In the genomic region with DNA sequence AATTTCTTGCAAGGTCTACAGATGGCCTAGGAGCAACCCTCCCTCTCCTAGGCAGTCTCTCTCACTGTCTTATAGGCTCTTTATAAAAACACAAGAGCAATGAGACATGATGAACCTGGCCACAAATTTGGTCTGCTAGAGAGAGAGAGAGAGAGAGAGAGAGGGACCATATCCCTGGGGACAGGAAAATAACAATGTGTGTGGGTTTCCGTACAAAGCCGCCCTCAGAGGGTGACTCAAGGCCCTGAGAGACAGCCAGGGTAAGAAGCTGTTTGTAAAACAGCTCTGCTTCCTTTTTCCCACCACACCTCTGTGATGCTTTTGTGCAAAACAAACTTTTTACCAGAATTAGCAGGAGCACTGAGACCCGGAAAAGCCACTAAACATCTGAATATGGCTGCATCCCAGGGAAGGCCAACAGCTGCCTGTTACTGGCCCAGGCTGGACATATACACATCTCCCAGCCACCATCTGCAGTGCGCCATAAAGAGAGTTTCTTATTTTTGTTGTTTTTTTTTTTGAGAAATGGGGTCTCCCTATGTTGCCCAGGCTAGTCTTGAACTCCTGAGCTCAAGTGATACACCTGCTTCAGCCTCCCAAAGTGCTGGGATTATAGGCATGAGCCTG, we compare ENCODE assay signal across 9 cellular contexts. TPM values are rescaled to one million over a fixed set of nuclear protein-coding genes. Genes with fewer than 3 reads are reported as not detected.
A peak's percentile ranks its signal among the peaks of the same experiment; 100 is the strongest.
DNase-seq lines count a peak whose midpoint lies in the region; ATAC-seq and TF ChIP-seq lines count a peak whose summit lies in the region.
"Had no signal": no experiment of that assay in that cellular context is flagged by ENCODE, and none has a peak within 500 bp of the region (broad histone marks: within the 10 kb centered on the region; RNA-seq: fewer than 3 reads in every experiment).

No MANE protein-coding gene starts in this region.

- peaks cover 4% of the 10 kb centered on the region for H3K4me1 Mint-ChIP-seq in activated B cell treated with CpG ODN at 0.5 μM for 24 hours
- peaks cover 59% of the 10 kb centered on the region for H3K4me1 Mint-ChIP-seq in stimulated activated naive CD8-positive, alpha-beta T cell treated with anti-CD3 and anti-CD28 coated beads, Interleukin-15, Interleukin-2, amounts not matched to agents 100 ng/mL and 50 ng/mL, for 24 hours (ENCODE audit: low read depth)

- DNase-seq in activated B cell treated with CpG ODN at 0.5 μM for 24 hours, result no peak
- no peak for DNase-seq in mucosa of gallbladder (ENCODE audit: low spot score)
- DNase-seq in NCI-H2107 treated with DMSO at 0.1 percent for 48 hours (lab: John Stamatoyannopoulos, UW; ENCODE audit: unreplicated experiment), result no peak
- DNase-seq in dorsolateral prefrontal cortex, result no peak
- no peak for DNase-seq in NCI-H510A treated with DMSO at 0.1 percent for 48 hours (lab: John Stamatoyannopoulos, UW)
- DNase-seq: ovary had no signal

- H3K4me3 ChIP-seq in HEK293 (ENCODE audit: low read depth, low read length) (no peak overlapping the region), esophagus (ENCODE audit: low read depth in 1 of 2, low read length in 2 of 2) (no peak overlapping the region), dorsolateral prefrontal cortex (no peak overlapping the region)
- H3K4me3 ChIP-seq: ovary had no signal

- H3K27me3 ChIP-seq in esophagus (ENCODE audit: control insufficient read depth in 1 of 2, insufficient read depth in 2 of 2, low read length in 2 of 2), result peaks cover 0 to 3% of the 10 kb centered on the region in 2 donors
- peaks cover 0 to 8% (median 0%) of the 10 kb centered on the region in 45 donors for H3K27me3 ChIP-seq in dorsolateral prefrontal cortex
- H3K27me3 ChIP-seq: ovary had no signal

- intact Hi-C loops in activated B cell treated with CpG ODN at 0.5 μM for 24 hours (cut with micrococcal nuclease), result loop anchor here (2.0 to 10.0 kb wide), 2 partner anchors 401 to 469 kb away; no protein-coding TSS in a partner anchor
- intact Hi-C loops in dorsolateral prefrontal cortex (cut with DNase I), result loop anchor here (2.0 to 5.0 kb wide), 2 partner anchors 307 to 308 kb away; no protein-coding TSS in a partner anchor

- POLR2A ChIA-PET in HEK293 (lab: Yijun Ruan, JAX) (interaction anchor here (0.8 kb wide), 1 partner anchor 36 kb away, joined by 3 read pairs; no protein-coding TSS in a partner anchor), activated B cell treated with CpG ODN at 0.5 μM for 24 hours (lab: Charles Lee) (interaction anchor here (0.6 kb wide), 1 partner anchor 1209 kb away, joined by 3 read pairs; no protein-coding TSS in a partner anchor)

- H3K4me3 Mint-ChIP-seq in activated B cell treated with CpG ODN at 0.5 μM for 24 hours, result no peak overlapping the region
- peak overlapping the region; percentile 71 for H3K4me3 Mint-ChIP-seq in stimulated activated naive CD8-positive, alpha-beta T cell treated with anti-CD3 and anti-CD28 coated beads, Interleukin-15, Interleukin-2, amounts not matched to agents 100 ng/mL and 50 ng/mL, for 24 hours

- H3K36me3 ChIP-seq in HEK293 (ENCODE audit: control insufficient read depth in 2 of 2, insufficient read depth in 1 of 2, low read length in 2 of 2) (no peaks in the 10 kb centered on the region), esophagus (ENCODE audit: control insufficient read depth in 2 of 2, insufficient read depth in 2 of 2, low read length in 1 of 2) (no peaks in the 10 kb centered on the region)
- H3K36me3 ChIP-seq: ovary had no signal

- H3K9me3 Mint-ChIP-seq in activated B cell treated with CpG ODN at 0.5 μM for 24 hours, result no peaks in the 10 kb centered on the region
- H3K9me3 Mint-ChIP-seq in stimulated activated naive CD8-positive, alpha-beta T cell treated with anti-CD3 and anti-CD28 coated beads, Interleukin-15, Interleukin-2, amounts not matched to agents 100 ng/mL and 50 ng/mL, for 24 hours, result no peaks in the 10 kb centered on the region

- whole genome bisulfite sequencing in esophagus, 2 donors, result 62 to 63% methylated on average over 4 of the region's 4 CpGs

- H3K36me3 Mint-ChIP-seq in activated B cell treated with CpG ODN at 0.5 μM for 24 hours (ENCODE audit: low read depth), result no peaks in the 10 kb centered on the region
- H3K36me3 Mint-ChIP-seq in stimulated activated naive CD8-positive, alpha-beta T cell treated with anti-CD3 and anti-CD28 coated beads, Interleukin-15, Interleukin-2, amounts not matched to agents 100 ng/mL and 50 ng/mL, for 24 hours (ENCODE audit: low read depth), result no peaks in the 10 kb centered on the region

- TF ChIP-seq CTCF in HEK293 (tag by site-specific recombination; IDR thresholded peaks at IDR 0.05) (no peak), activated B cell treated with CpG ODN at 0.5 μM for 24 hours (IDR thresholded peaks at IDR 0.05) (no peak), dorsolateral prefrontal cortex (IDR thresholded peaks at IDR 0.05 in 54 of 56, conservative IDR thresholded peaks at IDR 0.05 in 2 of 56; ENCODE audit: low read depth in 1 of 56, partially characterized antibody in 56 of 56) (no peak)

- ATAC-seq in activated B cell treated with CpG ODN at 0.5 μM for 24 hours (ENCODE audit: low read depth), result peak; percentile 40

- H3K9me3 ChIP-seq in HEK293 (ENCODE audit: control insufficient read depth, insufficient read depth, low read depth, low read length), result no peaks in the 10 kb centered on the region
- H3K9me3 ChIP-seq in esophagus (ENCODE audit: control insufficient read depth in 2 of 2, insufficient read depth in 1 of 2, low read depth in 1 of 2, low read length in 1 of 2), result no peaks in the 10 kb centered on the region
- H3K9me3 ChIP-seq: ovary had no signal

- H3K4me1 ChIP-seq in HEK293 (ENCODE audit: control insufficient read depth, insufficient read depth, low read length) (no peaks in the 10 kb centered on the region), esophagus (ENCODE audit: control insufficient read depth in 2 of 2, insufficient read depth in 2 of 2, low read length in 1 of 2) (no peaks in the 10 kb centered on the region)

- CTCF ChIA-PET in HEK293 (lab: Yijun Ruan, JAX) (interaction anchor here (0.5 to 1.6 kb wide), 7 partner anchors 12 to 1398 kb away, joined by 3 to 10 read pairs (median 4); no protein-coding TSS in a partner anchor), activated B cell treated with CpG ODN at 0.5 μM for 24 hours (lab: Charles Lee) (interaction anchor here (0.6 to 1.5 kb wide), 4 partner anchors 23 to 824 kb away, joined by 3 read pairs; no protein-coding TSS in a partner anchor)

- peaks cover 5% of the 10 kb centered on the region for H3K27me3 Mint-ChIP-seq in activated B cell treated with CpG ODN at 0.5 μM for 24 hours
- H3K27me3 Mint-ChIP-seq in stimulated activated naive CD8-positive, alpha-beta T cell treated with anti-CD3 and anti-CD28 coated beads, Interleukin-15, Interleukin-2, amounts not matched to agents 100 ng/mL and 50 ng/mL, for 24 hours, result no peaks in the 10 kb centered on the region

- H3K27ac Mint-ChIP-seq in activated B cell treated with CpG ODN at 0.5 μM for 24 hours, result no peak overlapping the region
- H3K27ac Mint-ChIP-seq in stimulated activated naive CD8-positive, alpha-beta T cell treated with anti-CD3 and anti-CD28 coated beads, Interleukin-15, Interleukin-2, amounts not matched to agents 100 ng/mL and 50 ng/mL, for 24 hours, result peak overlapping the region; percentile 96

- H3K27ac ChIP-seq in HEK293 (ENCODE audit: extremely low read depth, low read depth, low read length) (no peak overlapping the region), esophagus (ENCODE audit: low read depth in 2 of 2, low read length in 1 of 2) (peak overlapping the region; percentile 28 to 29), dorsolateral prefrontal cortex (peak overlapping the region in 13 of 59 donors; percentile 9 to 65 (median 37))
- H3K27ac ChIP-seq: ovary had no signal

TF ChIP-seq in HEK293, 187 proteins besides CTCF, POLR2A, EP300 and RAD21 (continues in another document):
- TF ChIP-seq ZNF658 (tag by site-specific recombination; IDR thresholded peaks at IDR 0.05) (no peak), EGR2 (tag by site-specific recombination; IDR thresholded peaks at IDR 0.05; ENCODE audit: low read depth) (0 out of 2 replicates have a peak, but pooled peaks have one; percentile 13)

RNA-seq across cellular contexts. Expression of gene GIMAP5, which starts 18.4 kb away (rescaled TPM):
- 0.16 and 0.54 TPM in 2 replicates for total RNA-seq in activated B cell treated with CpG ODN at 0.5 μM for 24 hours
- 1 to 10 TPM; 5.2 to 7.6 TPM for polyA plus RNA-seq in esophagus
- 9.8 TPM for total RNA-seq in mucosa of gallbladder
- 10 to 100 TPM in 27 of 120 experiments, 1 to 10 TPM in 93; 2.5 to 28.1 (median 7.3) TPM for total RNA-seq in dorsolateral prefrontal cortex

RNA-seq across cellular contexts. Expression of gene GIMAP1, which starts 39.2 kb away (rescaled TPM):
- total RNA-seq in activated B cell treated with CpG ODN at 0.5 μM for 24 hours (0.29 and 0.89 TPM in 2 replicates), mucosa of gallbladder (5.1 TPM), dorsolateral prefrontal cortex (1 to 10 TPM in 102 of 120 experiments, under 1 TPM in 18; 0.46 to 4.7 (median 1.6) TPM)
- 1 to 10 TPM; 1.2 to 1.5 TPM for polyA plus RNA-seq in esophagus

RNA-seq across cellular contexts. Expression of gene TMEM176B, which starts 44.6 kb away (rescaled TPM):
- total RNA-seq in activated B cell treated with CpG ODN at 0.5 μM for 24 hours, result 0.47 TPM in 1 of 2 replicates, not detected in the other
- 10 to 100 TPM in 1 of 2 donors, 1 to 10 TPM in 1; 5.7 to 15.6 TPM for polyA plus RNA-seq in esophagus
- 304 TPM for total RNA-seq in mucosa of gallbladder
- total RNA-seq in dorsolateral prefrontal cortex, result 10 to 100 TPM in 119 of 120 experiments, 1 to 10 TPM in 1; 8.7 to 61.1 (median 22.7) TPM

RNA-seq across cellular contexts. Expression of gene TMEM176A, which starts 45.0 kb away (rescaled TPM):
- total RNA-seq in activated B cell treated with CpG ODN at 0.5 μM for 24 hours, result not detected in 2 replicates
- 1 to 10 TPM; 4.8 to 9.4 TPM for polyA plus RNA-seq in esophagus
- 246 TPM for total RNA-seq in mucosa of gallbladder
- 10 to 100 TPM in 114 of 120 experiments, 1 to 10 TPM in 6; 8.9 to 42.5 (median 18.8) TPM for total RNA-seq in dorsolateral prefrontal cortex
